In genomic region chr6:41934278-41935189, GRCh38 we compare ENCODE assay signal across 12 cellular contexts. TPM values are rescaled to one million over a fixed set of nuclear protein-coding genes. Genes with fewer than 3 reads are reported as not detected.
A peak's percentile ranks its signal among the peaks of the same experiment; 100 is the strongest.
DNase-seq lines count a peak whose midpoint lies in the region; ATAC-seq and TF ChIP-seq lines count a peak whose summit lies in the region.
"Had no signal": no experiment of that assay in that cellular context is flagged by ENCODE, and none has a peak within 500 bp of the region (broad histone marks: within the 10 kb centered on the region; RNA-seq: fewer than 3 reads in every experiment).

No MANE protein-coding gene starts in this region.

- ATAC-seq in activated naive CD8-positive, alpha-beta T cell treated with anti-CD3 and anti-CD28 coated beads, Interleukin-2, amount 10 ng/mL, durations not matched to agents 7 days and 5 days (ENCODE audit: low read depth): no peak
- ATAC-seq in GM21576 (IDR thresholded peaks at IDR 0.05; ENCODE audit: unreplicated experiment): no peak
- ATAC-seq: activated T-cell treated with anti-CD3 and anti-CD28 coated beads, Interleukin-2, amount 50 U/mL, for 4 hours had no signal

- no peaks in the 10 kb centered on the region for H3K27me3 Mint-ChIP-seq in T-helper 1 cell treated with Interleukin-12 subunit alpha and Interleukin-12 subunit beta and Interleukin-4 antibody, amounts not matched to agents 30 μg/mL and 1 μg/mL, for 36 hours (ENCODE audit: low read depth)
- H3K27me3 Mint-ChIP-seq in activated naive CD8-positive, alpha-beta T cell treated with anti-CD3 and anti-CD28 coated beads, Interleukin-2, amount 10 ng/mL, durations not matched to agents 7 days and 5 days: no peaks in the 10 kb centered on the region
- H3K27me3 Mint-ChIP-seq in neural crest cell (ENCODE audit: low read depth): no peaks in the 10 kb centered on the region

- H3K4me1 Mint-ChIP-seq in T-helper 1 cell treated with Interleukin-12 subunit alpha and Interleukin-12 subunit beta and Interleukin-4 antibody, amounts not matched to agents 30 μg/mL and 1 μg/mL, for 36 hours (ENCODE audit: low read depth): peaks cover 65% of the 10 kb centered on the region
- H3K4me1 Mint-ChIP-seq in activated naive CD8-positive, alpha-beta T cell treated with anti-CD3 and anti-CD28 coated beads, Interleukin-2, amount 10 ng/mL, durations not matched to agents 7 days and 5 days: peaks cover 58% of the 10 kb centered on the region
- H3K4me1 Mint-ChIP-seq in neural crest cell: peaks cover 21% of the 10 kb centered on the region

- H3K4me3 Mint-ChIP-seq in T-helper 1 cell treated with Interleukin-12 subunit alpha and Interleukin-12 subunit beta and Interleukin-4 antibody, amounts not matched to agents 30 μg/mL and 1 μg/mL, for 36 hours: peak overlapping the region; percentile 100
- H3K4me3 Mint-ChIP-seq in activated naive CD8-positive, alpha-beta T cell treated with anti-CD3 and anti-CD28 coated beads, Interleukin-2, amount 10 ng/mL, durations not matched to agents 7 days and 5 days: peak overlapping the region; percentile 100
- peak overlapping the region; percentile 61 for H3K4me3 Mint-ChIP-seq in neural crest cell
- H3K4me3 Mint-ChIP-seq: activated T-cell treated with anti-CD3 and anti-CD28 coated beads, Interleukin-2, amount 50 U/mL, for 4 hours had no signal

- H3K9me3 Mint-ChIP-seq in T-helper 1 cell treated with Interleukin-12 subunit alpha and Interleukin-12 subunit beta and Interleukin-4 antibody, amounts not matched to agents 30 μg/mL and 1 μg/mL, for 36 hours: no peaks in the 10 kb centered on the region
- no peaks in the 10 kb centered on the region for H3K9me3 Mint-ChIP-seq in activated naive CD8-positive, alpha-beta T cell treated with anti-CD3 and anti-CD28 coated beads, Interleukin-2, amount 10 ng/mL, durations not matched to agents 7 days and 5 days
- no peaks in the 10 kb centered on the region for H3K9me3 Mint-ChIP-seq in neural crest cell
- H3K9me3 Mint-ChIP-seq: activated T-cell treated with anti-CD3 and anti-CD28 coated beads, Interleukin-2, amount 50 U/mL, for 4 hours had no signal

- DNase-seq in T-helper 1 cell (no peak), MV-4-11 (lab: John Stamatoyannopoulos, UW) (peak; percentile 84), neural crest cell (ENCODE audit: low read depth, low spot score) (no peak), activated gamma-delta T cell (lab: John Stamatoyannopoulos, UW) (no peak), SHP77 treated with DMSO at 0.1 percent for 48 hours (lab: John Stamatoyannopoulos, UW) (no peak)
- no peak for DNase-seq in activated naive CD8-positive, alpha-beta T cell treated with anti-CD3 and anti-CD28 coated beads, Interleukin-2, amount 10 ng/mL, durations not matched to agents 7 days and 5 days
- DNase-seq: activated T-cell treated with anti-CD3 and anti-CD28 coated beads, Interleukin-2, amount 50 U/mL, for 4 hours; colonic mucosa; Kasumi-1; NCI-H446 had no signal

- H3K36me3 Mint-ChIP-seq in T-helper 1 cell treated with Interleukin-12 subunit alpha and Interleukin-12 subunit beta and Interleukin-4 antibody, amounts not matched to agents 30 μg/mL and 1 μg/mL, for 36 hours (ENCODE audit: low read depth): peaks cover 76% of the 10 kb centered on the region
- H3K36me3 Mint-ChIP-seq in activated naive CD8-positive, alpha-beta T cell treated with anti-CD3 and anti-CD28 coated beads, Interleukin-2, amount 10 ng/mL, durations not matched to agents 7 days and 5 days: peaks cover 64% of the 10 kb centered on the region
- H3K36me3 Mint-ChIP-seq in neural crest cell (ENCODE audit: low read depth): peaks cover 6% of the 10 kb centered on the region

- TF ChIP-seq CTCF in neural crest cell (conservative IDR thresholded peaks at IDR 0.05): no peak

- H3K27ac Mint-ChIP-seq in T-helper 1 cell treated with Interleukin-12 subunit alpha and Interleukin-12 subunit beta and Interleukin-4 antibody, amounts not matched to agents 30 μg/mL and 1 μg/mL, for 36 hours: peak overlapping the region; percentile 91
- peak overlapping the region; percentile 90 for H3K27ac Mint-ChIP-seq in activated naive CD8-positive, alpha-beta T cell treated with anti-CD3 and anti-CD28 coated beads, Interleukin-2, amount 10 ng/mL, durations not matched to agents 7 days and 5 days
- H3K27ac Mint-ChIP-seq in neural crest cell (ENCODE audit: unreplicated experiment): no peak overlapping the region

- POLR2A ChIA-PET in activated naive CD8-positive, alpha-beta T cell treated with anti-CD3 and anti-CD28 coated beads, Interleukin-2, amount 10 ng/mL, durations not matched to agents 7 days and 5 days (lab: Charles Lee): interaction anchor here (0.6 to 20.2 kb wide), 6 partner anchors 8 to 147 kb away, joined by 3 to 556 read pairs (median 4); partner anchors contain the start of genes BYSL, MED20, TAF8 and TOMM6

RNA-seq across cellular contexts. Expression of gene CCND3, which starts 7.1 kb away (rescaled TPM):
- 100 to 1,000 TPM; 382 to 413 TPM for total RNA-seq in activated naive CD8-positive, alpha-beta T cell treated with anti-CD3 and anti-CD28 coated beads, Interleukin-2, amount 10 ng/mL, durations not matched to agents 7 days and 5 days
- 21.7 and 24.4 TPM in 2 replicates for total RNA-seq in neural crest cell

RNA-seq across cellular contexts. Expression of gene BYSL, which starts 13.2 kb away (rescaled TPM):
- total RNA-seq in activated naive CD8-positive, alpha-beta T cell treated with anti-CD3 and anti-CD28 coated beads, Interleukin-2, amount 10 ng/mL, durations not matched to agents 7 days and 5 days: 10 to 100 TPM; 23.1 to 26.9 TPM
- total RNA-seq in neural crest cell: 50.8 and 55.5 TPM in 2 replicates

RNA-seq across cellular contexts. Expression of gene MED20, which starts 13.6 kb away (rescaled TPM):
- total RNA-seq in activated naive CD8-positive, alpha-beta T cell treated with anti-CD3 and anti-CD28 coated beads, Interleukin-2, amount 10 ng/mL, durations not matched to agents 7 days and 5 days: 10 to 100 TPM; 18.5 to 21.4 TPM
- total RNA-seq in neural crest cell: 34.8 and 37.5 TPM in 2 replicates

RNA-seq across cellular contexts. Expression of gene USP49, which starts 39.4 kb away (rescaled TPM):
- 1 to 10 TPM; 5.8 to 6.9 TPM for total RNA-seq in activated naive CD8-positive, alpha-beta T cell treated with anti-CD3 and anti-CD28 coated beads, Interleukin-2, amount 10 ng/mL, durations not matched to agents 7 days and 5 days
- 25.1 and 29.0 TPM in 2 replicates for total RNA-seq in neural crest cell

Comparison
In these comparisons a context has a peak if more than half of its experiments do, and no peak if none do; other contexts are left out.
1. RNA of gene CCND3, which starts 7.1 kb away (total RNA-seq): 382 to 413 TPM in activated naive CD8-positive, alpha-beta T cell treated with anti-CD3 and anti-CD28 coated beads, Interleukin-2, amount 10 ng/mL, durations not matched to agents 7 days and 5 days; 21.7 to 24.4 TPM in neural crest cell; every median in the first group is over 10 times any median in the second.
2. Peak in every context shown above with its lines, with median percentiles within 50 percentile points of each other: H3K4me3 Mint-ChIP-seq.